Comparison of ENCODE assay signal across 32 cellular contexts in genomic region chr9:113764572-113764971, GRCh38.
DNase-seq lines count a peak whose midpoint lies in the region; ATAC-seq, FAIRE-seq and TF ChIP-seq lines count a peak whose summit lies in the region.
"Had no signal": no experiment of that assay in that cellular context is flagged by ENCODE, and none has a peak within 500 bp of the region (broad histone marks: within the 10 kb centered on the region; RNA-seq: fewer than 3 reads in every experiment).

No MANE protein-coding gene starts in this region.

- in situ Hi-C loops in HepG2 (cut with HindIII; ENCODE audit: extremely low pct_ligation_motif_present, low pct_unique_long_range_greater_than_20kb) = no loop called here

- TF ChIP-seq CTCF in HepG2 (CRISPR knock-in tag; IDR thresholded peaks at IDR 0.05) (no peak), right lobe of liver (IDR thresholded peaks at IDR 0.05) (no peak), HEK293 (tag by site-specific recombination; IDR thresholded peaks at IDR 0.05) (no peak), esophagus muscularis mucosa (IDR thresholded peaks at IDR 0.05) (no peak)

- no peak overlapping the region for H3K27ac ChIP-seq in HepG2 (ENCODE audit: extremely low read length, insufficient read depth, low read length)
- H3K27ac ChIP-seq in right lobe of liver = no peak overlapping the region
- H3K27ac ChIP-seq in HEK293 (ENCODE audit: extremely low read depth, low read depth, low read length) = no peak overlapping the region
- H3K27ac ChIP-seq in esophagus muscularis mucosa (replicated peaks in 1 of 4) = no peak overlapping the region
- H3K27ac ChIP-seq: 22Rv1; A549; BLaER1; BLaER1 treated with 17β-estradiol and CSF1 and Interleukin-3, amounts not matched to agents 10 nM and 100 nM; C4-2B had no signal

- TF ChIP-seq POLR2A in HepG2 (IDR thresholded peaks at IDR 0.05; ENCODE audit: insufficient read depth in 1 of 2, low read depth in 2 of 2, low read length in 2 of 2) = no peak
- no peak for TF ChIP-seq POLR2A in right lobe of liver (IDR thresholded peaks at IDR 0.05)
- TF ChIP-seq POLR2A in esophagus muscularis mucosa (IDR thresholded peaks at IDR 0.05; ENCODE audit: low read depth) = no peak

- H3K36me3 ChIP-seq in HepG2 (replicated peaks in 1 of 2; ENCODE audit: control insufficient read depth in 1 of 2, insufficient read depth in 2 of 2, low read length in 2 of 2) (no peaks in the 10 kb centered on the region), right lobe of liver (no peaks in the 10 kb centered on the region), HEK293 (ENCODE audit: control insufficient read depth in 2 of 2, insufficient read depth in 1 of 2, low read length in 2 of 2) (no peaks in the 10 kb centered on the region), esophagus muscularis mucosa (no peaks in the 10 kb centered on the region)
- H3K36me3 ChIP-seq: BE2C; BLaER1; BLaER1 treated with 17β-estradiol and CSF1 and Interleukin-3, amounts not matched to agents 10 nM and 100 nM had no signal

- 3% methylated on average over 1 of the region's 1 CpG for WGBS in HepG2 (ENCODE audit: low lambda C conversion rate)
- WGBS in right lobe of liver (ENCODE audit: insufficient coverage, low coverage, low lambda C conversion rate, missing lambda C conversion rate) = 50% methylated on average over 1 of the region's 1 CpG
- WGBS in esophagus muscularis mucosa = 82% methylated on average over 1 of the region's 1 CpG

- H4K20me1 ChIP-seq in HepG2 (ENCODE audit: insufficient read depth, low read length) = no peaks in the 10 kb centered on the region
- H4K20me1 ChIP-seq: BLaER1; BLaER1 treated with 17β-estradiol and CSF1 and Interleukin-3, amounts not matched to agents 10 nM and 100 nM had no signal

- CTCF ChIA-PET in HepG2 (lab: Yijun Ruan, JAX; ENCODE audit: low intra/inter-chr PET ratio, low total read pairs) (no interaction called here), HEK293 (lab: Yijun Ruan, JAX) (interaction anchor here (1.2 to 2.4 kb wide), 2 partner anchors 43 to 526 kb away, joined by 3 to 9 read pairs; no protein-coding TSS in a partner anchor)

- no TSS peak for BruUV-seq in HepG2 (replicated peaks; lab: Mats Ljungman, UMichigan)

- no peak overlapping the region for H2AFZ ChIP-seq in HepG2 (ENCODE audit: low read length)

- no peak for TF ChIP-seq RAD21 in HepG2 (CRISPR knock-in tag; IDR thresholded peaks at IDR 0.05)

- TF ChIP-seq EP300 in HepG2 (IDR thresholded peaks at IDR 0.05; ENCODE audit: low read depth in 2 of 2, low read length in 2 of 2) (no peak), HepG2 (CRISPR knock-in tag; IDR thresholded peaks at IDR 0.05; ENCODE audit: borderline replicate concordance) (no peak), esophagus muscularis mucosa (IDR thresholded peaks at IDR 0.05) (no peak)

- POLR2A ChIA-PET in HepG2 (lab: Yijun Ruan, JAX) (no interaction called here), HEK293 (lab: Yijun Ruan, JAX) (no interaction called here)

- no peak overlapping the region for H3K4me2 ChIP-seq in HepG2 (ENCODE audit: low read depth, low read length)
- H3K4me2 ChIP-seq: A549; BLaER1; BLaER1 treated with 17β-estradiol and CSF1 and Interleukin-3, amounts not matched to agents 10 nM and 100 nM had no signal

- H3K79me2 ChIP-seq in HepG2 (ENCODE audit: insufficient read depth, low read length) = no peaks in the 10 kb centered on the region

- no peaks in the 10 kb centered on the region for H3K4me1 ChIP-seq in HepG2 (ENCODE audit: insufficient read depth, low read length)
- H3K4me1 ChIP-seq in right lobe of liver = no peaks in the 10 kb centered on the region
- H3K4me1 ChIP-seq in HEK293 (ENCODE audit: control insufficient read depth, insufficient read depth, low read length) = no peaks in the 10 kb centered on the region
- H3K4me1 ChIP-seq in esophagus muscularis mucosa = no peaks in the 10 kb centered on the region
- H3K4me1 ChIP-seq: A549; BE2C; BLaER1; BLaER1 treated with 17β-estradiol and CSF1 and Interleukin-3, amounts not matched to agents 10 nM and 100 nM; Caco-2 had no signal

- DNase-seq in HepG2 (ENCODE audit: low spot score) = no peak
- DNase-seq in right lobe of liver = no peak
- peak; percentile 57 for DNase-seq in esophagus muscularis mucosa (ENCODE audit: extremely low spot score)
- DNase-seq: 8988T; ACHN; AML-193; BE2C; C1 segment of cervical spinal cord; Caco-2; Calu3; CD4-positive, alpha-beta memory T cell; CD4-positive, alpha-beta T cell; CD4-positive, CD25-positive, alpha-beta regulatory T cell; CD8-positive, alpha-beta memory T cell; CD8-positive, alpha-beta T cell; COR-L47; DMS153; DMS53; DMS79; DMS79 treated with DMSO at 0.1 percent for 48 hours; DND-41; EL had no signal

- intact Hi-C loops in HepG2 (cut with micrococcal nuclease; ENCODE audit: unreplicated experiment) = no loop called here
- intact Hi-C loops in right lobe of liver (cut with DNase I) = no loop called here
- intact Hi-C loops in esophagus muscularis mucosa (cut with DNase I) = no loop called here

- H3K27me3 ChIP-seq in HepG2 (ENCODE audit: control insufficient read depth in 1 of 2, insufficient read depth in 2 of 2, low read length in 2 of 2) (no peaks in the 10 kb centered on the region), right lobe of liver (no peaks in the 10 kb centered on the region), esophagus muscularis mucosa (peaks cover 0 to 10% (median 0%) of the 10 kb centered on the region in 4 donors)
- H3K27me3 ChIP-seq: BLaER1; BLaER1 treated with 17β-estradiol and CSF1 and Interleukin-3, amounts not matched to agents 10 nM and 100 nM had no signal

- no peak overlapping the region for H3K9ac ChIP-seq in HepG2 (ENCODE audit: insufficient read depth, low read depth, low read length)
- H3K9ac ChIP-seq: BLaER1; BLaER1 treated with 17β-estradiol and CSF1 and Interleukin-3, amounts not matched to agents 10 nM and 100 nM had no signal

- ATAC-seq in HepG2 (no peak), right lobe of liver (no peak), HG03135 (IDR thresholded peaks at IDR 0.05; ENCODE audit: unreplicated experiment) (no peak), GM21737 (IDR thresholded peaks at IDR 0.05; ENCODE audit: unreplicated experiment) (no peak)
- ATAC-seq: A549; CD8-positive, alpha-beta T cell had no signal

- no peak for FAIRE-seq in HepG2 (lab: Jason Lieb, UNC)
- FAIRE-seq: A204.1, A549, D721Med had no signal

- H3K4me3 ChIP-seq in HepG2 (replicated peaks in 1 of 3; ENCODE audit: insufficient read depth in 1 of 3, low read depth in 2 of 3, low read length in 3 of 3) (no peak overlapping the region), right lobe of liver (no peak overlapping the region), HEK293 (ENCODE audit: low read depth, low read length) (no peak overlapping the region), esophagus muscularis mucosa (no peak overlapping the region)
- H3K4me3 ChIP-seq: A549; BLaER1; BLaER1 treated with 17β-estradiol and CSF1 and Interleukin-3, amounts not matched to agents 10 nM and 100 nM had no signal

- H3K9me3 ChIP-seq in HepG2 (ENCODE audit: low read length) (peaks cover 1% of the 10 kb centered on the region; the same call in 1 of the 2 replicates), right lobe of liver (no peaks in the 10 kb centered on the region), HEK293 (ENCODE audit: control insufficient read depth, insufficient read depth, low read depth, low read length) (no peaks in the 10 kb centered on the region), esophagus muscularis mucosa (peaks cover 0 to 10% (median 3%) of the 10 kb centered on the region in 4 donors)
- H3K9me3 ChIP-seq: BE2C had no signal

TF ChIP-seq in HepG2, 621 proteins besides CTCF, POLR2A, EP300 and RAD21 (continues in another document):
- TF ChIP-seq THAP8 (CRISPR knock-in tag; IDR thresholded peaks at IDR 0.05; ENCODE audit: borderline replicate concordance) (no peak), ATF7 (IDR thresholded peaks at IDR 0.05) (peak; percentile 83), ATF7 (CRISPR knock-in tag; IDR thresholded peaks at IDR 0.05) (no peak)

TF ChIP-seq in HEK293, 187 proteins besides CTCF, POLR2A, EP300 and RAD21:
- TF ChIP-seq REST (tag by site-specific recombination; IDR thresholded peaks at IDR 0.05) (no peak), ATF2 (tag by site-specific recombination; IDR thresholded peaks at IDR 0.05; ENCODE audit: low read depth) (0 out of 2 replicates have a peak, but pooled peaks have one; percentile 12)
TF ChIP-seq in HEK293: peak in this region for 1.

Comparison
In these comparisons a context has a peak if more than half of its experiments do, and no peak if none do; other contexts are left out.
1. Of the 63 proteins assayed by ChIP-seq in both HepG2 and HEK293: peak only in HepG2: none; only in HEK293: ATF2; in both: none; in neither: 62.